Comparison of ENCODE assay signal across 26 cellular contexts in the genomic region with DNA sequence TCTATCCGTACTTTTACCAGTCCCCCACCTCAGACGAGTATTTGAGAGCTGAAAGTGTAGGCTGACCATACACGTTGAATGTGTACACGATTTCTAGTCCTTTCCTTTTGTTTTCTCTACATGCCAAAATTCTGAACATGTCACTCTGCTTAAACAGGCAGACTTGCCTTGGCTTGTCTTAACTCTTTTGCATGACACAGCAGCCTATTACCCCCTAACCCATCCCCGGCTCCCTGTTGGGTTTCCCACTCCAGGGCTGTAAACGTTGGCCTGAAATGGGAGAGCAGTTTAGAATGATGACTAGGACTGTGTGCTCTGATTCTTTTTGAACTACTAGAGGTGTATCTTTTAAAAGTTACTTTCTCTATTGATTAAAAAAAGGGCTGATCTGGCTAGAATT. TPM values are rescaled to one million over a fixed set of nuclear protein-coding genes. Genes with fewer than 3 reads are reported as not detected.
DNase-seq lines count a peak whose midpoint lies in the region; ATAC-seq and TF ChIP-seq lines count a peak whose summit lies in the region.
"Had no signal": no experiment of that assay in that cellular context is flagged by ENCODE, and none has a peak within 500 bp of the region (broad histone marks: within the 10 kb centered on the region; RNA-seq: fewer than 3 reads in every experiment).

No MANE protein-coding gene starts in this region.

- H3K36me3 Mint-ChIP-seq in MCF 10A (ENCODE audit: insufficient read depth, unreplicated experiment) = no peaks in the 10 kb centered on the region
- H3K36me3 Mint-ChIP-seq: stimulated activated effector memory CD8-positive, alpha-beta T cell treated with anti-CD3 and anti-CD28 coated beads, Interleukin-12 subunit alpha, Interleukin-12 subunit beta, amount 100 ng/mL, for 72 hours had no signal

- H3K4me3 ChIP-seq in breast epithelium (no peak overlapping the region), Panc1 (ENCODE audit: low read depth in 2 of 2, low read length in 2 of 2) (no peak overlapping the region), ovary (no peak overlapping the region), right atrium auricular region (no peak overlapping the region)
- H3K4me3 ChIP-seq: skin epidermis had no signal

- H3K36me3 ChIP-seq in breast epithelium = no peaks in the 10 kb centered on the region
- peaks cover 3% of the 10 kb centered on the region; the same call in 1 of the 2 replicates for H3K36me3 ChIP-seq in Panc1 (ENCODE audit: control insufficient read depth, insufficient read depth, low read length)
- no peaks in the 10 kb centered on the region for H3K36me3 ChIP-seq in ovary
- H3K36me3 ChIP-seq in right atrium auricular region = no peaks in the 10 kb centered on the region
- H3K36me3 ChIP-seq: BE2C, neutrophil had no signal

- TF ChIP-seq CTCF in MCF 10A (IDR thresholded peaks at IDR 0.05; ENCODE audit: unreplicated experiment) = no peak
- TF ChIP-seq CTCF in breast epithelium (IDR thresholded peaks at IDR 0.05) = no peak
- TF ChIP-seq CTCF in Panc1 (IDR thresholded peaks at IDR 0.05) = no peak
- TF ChIP-seq CTCF in foreskin keratinocyte (conservative IDR thresholded peaks at IDR 0.05) = no peak
- no peak for TF ChIP-seq CTCF in ovary (IDR thresholded peaks at IDR 0.05)
- no peak for TF ChIP-seq CTCF in right atrium auricular region (IDR thresholded peaks at IDR 0.05)

- ATAC-seq in Panc1 (no peak), foreskin keratinocyte (peak; percentile 81), GM21619 (IDR thresholded peaks at IDR 0.05; ENCODE audit: unreplicated experiment) (no peak)
- ATAC-seq: left colon; SK-N-SH treated with all-trans-retinoic acid at 6 μM for 48 hours; stimulated activated effector memory CD8-positive, alpha-beta T cell treated with anti-CD3 and anti-CD28 coated beads, Interleukin-12 subunit alpha, Interleukin-12 subunit beta, amount 100 ng/mL, for 72 hours had no signal

- WGBS in ovary, 3 donors = 73 to 92% (median 83%) methylated on average over 6 of the region's 6 CpGs

- intact Hi-C loops in MCF 10A (cut with micrococcal nuclease) (no loop called here), breast epithelium (cut with DNase I; ENCODE audit: low total_unique reads) (no loop called here), Panc1 (cut with micrococcal nuclease; ENCODE audit: unreplicated experiment) (no loop called here), ovary (cut with DNase I) (loop anchor here in 1 of 4 donors (5.0 kb wide), 1 partner anchor 78 kb away; no protein-coding TSS in a partner anchor)

- H3K27me3 ChIP-seq in breast epithelium = no peaks in the 10 kb centered on the region
- H3K27me3 ChIP-seq in Panc1 (ENCODE audit: control insufficient read depth, insufficient read depth, low read length) = no peaks in the 10 kb centered on the region
- H3K27me3 ChIP-seq in foreskin keratinocyte = no peaks in the 10 kb centered on the region
- H3K27me3 ChIP-seq in ovary = no peaks in the 10 kb centered on the region
- no peaks in the 10 kb centered on the region for H3K27me3 ChIP-seq in right atrium auricular region
- H3K27me3 ChIP-seq: BE2C, neutrophil had no signal

- H3K27ac ChIP-seq in breast epithelium (no peak overlapping the region), Panc1 (ENCODE audit: low read length) (peak overlapping the region; percentile 18; the same call in 1 of the 2 replicates), foreskin keratinocyte (peak overlapping the region; percentile 48), ovary (no peak overlapping the region), right atrium auricular region (no peak overlapping the region)
- H3K27ac ChIP-seq: neutrophil, skin epidermis had no signal

- no peak for TF ChIP-seq EP300 in ovary (IDR thresholded peaks at IDR 0.05)

- H3K4me1 Mint-ChIP-seq in MCF 10A (ENCODE audit: insufficient read depth, unreplicated experiment) = peaks cover 38% of the 10 kb centered on the region
- H3K4me1 Mint-ChIP-seq: activated CD4-positive, alpha-beta T cell treated with anti-CD3 and anti-CD28 coated beads, Interleukin-2, amount 10 ng/mL, durations not matched to agents 7 days and 5 days; stimulated activated effector memory CD8-positive, alpha-beta T cell treated with anti-CD3 and anti-CD28 coated beads, Interleukin-12 subunit alpha, Interleukin-12 subunit beta, amount 100 ng/mL, for 72 hours had no signal

- TF ChIP-seq POLR2A in breast epithelium (IDR thresholded peaks at IDR 0.05) = no peak
- TF ChIP-seq POLR2A in ovary (IDR thresholded peaks at IDR 0.05) = no peak

- BruUV-seq in MCF 10A (replicated peaks; lab: Mats Ljungman, UMichigan) (no TSS peak), Panc1 (replicated peaks; lab: Mats Ljungman, UMichigan) (no TSS peak)

- DNase-seq in MCF 10A (ENCODE audit: unreplicated experiment) = no peak
- DNase-seq in breast epithelium (ENCODE audit: low spot score in 2 of 2) = no peak
- no peak for DNase-seq in Panc1 (ENCODE audit: low read depth, low spot score)
- peak; percentile 54 to 77 for DNase-seq in foreskin keratinocyte
- no peak for DNase-seq in ovary
- no peak for DNase-seq in HuH-7 (ENCODE audit: low spot score)
- no peak for DNase-seq in right atrium auricular region (ENCODE audit: low spot score)
- DNase-seq: activated CD4-positive, alpha-beta T cell treated with anti-CD3 and anti-CD28 coated beads, Interleukin-2, amount 10 ng/mL, durations not matched to agents 7 days and 5 days; activated naive CD4-positive, alpha-beta T cell treated with anti-CD3 and anti-CD28 coated beads, Interleukin-2, amount 50 U/mL, for 16 hours; amygdala; BE2C; caudate nucleus; DMS53; GDM1; Karpas-422; left colon; NCI-H2029; NCI-H510A treated with DMSO at 0.1 percent for 48 hours; stimulated activated CD4-positive, alpha-beta T cell treated with anti-CD3 and anti-CD28 coated beads, Interleukin-1b, Interleukin-23, amount 100 ng/mL, for 48 hours had no signal

- no peak overlapping the region for H3K4me3 Mint-ChIP-seq in MCF 10A (ENCODE audit: unreplicated experiment)
- H3K4me3 Mint-ChIP-seq: activated CD4-positive, alpha-beta T cell treated with anti-CD3 and anti-CD28 coated beads, Interleukin-2, amount 10 ng/mL, durations not matched to agents 7 days and 5 days; dendritic cell treated with granulocyte-macrophage colony-stimulating factor and Interleukin-4, amounts not matched to agents 40 ng/mL and 50 ng/mL, for 4 days; memory B cell; stimulated activated effector memory CD8-positive, alpha-beta T cell treated with anti-CD3 and anti-CD28 coated beads, Interleukin-12 subunit alpha, Interleukin-12 subunit beta, amount 100 ng/mL, for 72 hours had no signal

- no peaks in the 10 kb centered on the region for H3K9me3 Mint-ChIP-seq in MCF 10A (ENCODE audit: unreplicated experiment)
- H3K9me3 Mint-ChIP-seq: activated CD4-positive, alpha-beta T cell treated with anti-CD3 and anti-CD28 coated beads, Interleukin-2, amount 10 ng/mL, durations not matched to agents 7 days and 5 days; dendritic cell treated with granulocyte-macrophage colony-stimulating factor and Interleukin-4, amounts not matched to agents 40 ng/mL and 50 ng/mL, for 4 days; stimulated activated effector memory CD8-positive, alpha-beta T cell treated with anti-CD3 and anti-CD28 coated beads, Interleukin-12 subunit alpha, Interleukin-12 subunit beta, amount 100 ng/mL, for 72 hours had no signal

- H3K27ac Mint-ChIP-seq in MCF 10A (ENCODE audit: low read depth, unreplicated experiment) = peak overlapping the region; percentile 94
- H3K27ac Mint-ChIP-seq: activated CD4-positive, alpha-beta T cell treated with anti-CD3 and anti-CD28 coated beads, Interleukin-2, amount 10 ng/mL, durations not matched to agents 7 days and 5 days; dendritic cell treated with granulocyte-macrophage colony-stimulating factor and Interleukin-4, amounts not matched to agents 40 ng/mL and 50 ng/mL, for 4 days; memory B cell; stimulated activated effector memory CD8-positive, alpha-beta T cell treated with anti-CD3 and anti-CD28 coated beads, Interleukin-12 subunit alpha, Interleukin-12 subunit beta, amount 100 ng/mL, for 72 hours had no signal

- H3K4me1 ChIP-seq in breast epithelium (no peaks in the 10 kb centered on the region), Panc1 (ENCODE audit: control insufficient read depth, insufficient read depth, low read length) (peaks cover 10% of the 10 kb centered on the region), foreskin keratinocyte (peaks cover 24% of the 10 kb centered on the region), ovary (ENCODE audit: insufficient read depth) (no peaks in the 10 kb centered on the region), right atrium auricular region (no peaks in the 10 kb centered on the region)
- H3K4me1 ChIP-seq: BE2C had no signal

- in situ Hi-C loops in Panc1 (cut with HindIII; ENCODE audit: low pct_unique_long_range_greater_than_20kb, low sequenced_read_pairs) = no loop called here

- H3K9me3 ChIP-seq in breast epithelium = no peaks in the 10 kb centered on the region
- H3K9me3 ChIP-seq in Panc1 (ENCODE audit: control insufficient read depth, insufficient read depth, low read depth, low read length) = no peaks in the 10 kb centered on the region
- no peaks in the 10 kb centered on the region for H3K9me3 ChIP-seq in ovary
- no peaks in the 10 kb centered on the region for H3K9me3 ChIP-seq in right atrium auricular region
- H3K9me3 ChIP-seq: BE2C, neutrophil had no signal

- no peaks in the 10 kb centered on the region for H3K27me3 Mint-ChIP-seq in MCF 10A (ENCODE audit: insufficient read depth, unreplicated experiment)
- H3K27me3 Mint-ChIP-seq: memory B cell had no signal

- CTCF ChIA-PET in MCF 10A (lab: Yijun Ruan, JAX) = interaction anchor here (0.8 to 1.3 kb wide), 2 partner anchors 73 to 263 kb away, joined by 4 to 8 read pairs; no protein-coding TSS in a partner anchor
- CTCF ChIA-PET in Panc1 (lab: Charles Lee) = no interaction called here

- POLR2A ChIA-PET in MCF 10A (lab: Yijun Ruan, JAX) (interaction anchor here (1.4 to 2.0 kb wide), 3 partner anchors 12 to 76 kb away, joined by 4 to 8 read pairs (median 6); no protein-coding TSS in a partner anchor), Panc1 (lab: Charles Lee) (interaction anchor here (0.6 kb wide), 1 partner anchor 110 kb away, joined by 8 read pairs; no protein-coding TSS in a partner anchor)

RNA-seq across cellular contexts. Expression of gene MTCL1, which starts 19.1 kb away (rescaled TPM):
- 11.6 and 19.8 TPM in 2 replicates for total RNA-seq in MCF 10A (2022)
- 1 to 10 TPM; 4.9 to 9.1 (median 7.2) TPM for total RNA-seq in breast epithelium
- total RNA-seq in Panc1 (2021; ENCODE audit: unreplicated experiment) = 50.1 TPM
- 25.5 TPM for polyA plus RNA-seq in Panc1 (2012; ENCODE audit: insufficient read length)
- total RNA-seq in foreskin keratinocyte = 24.4 and 28.8 TPM in 2 replicates
- polyA plus RNA-seq in foreskin keratinocyte = 6.9 and 8.4 TPM in 2 replicates
- 1 to 10 TPM; 4.5 to 9.6 (median 7.3) TPM for total RNA-seq in ovary
- polyA plus RNA-seq in ovary = 1 to 10 TPM; 2.2 to 6.5 TPM
- total RNA-seq in right atrium auricular region = 1 to 10 TPM; 5.4 to 7.2 TPM

Comparison
In these comparisons a context has a peak if more than half of its experiments do, and no peak if none do; other contexts are left out.
1. DNase-seq: peak in foreskin keratinocyte (2 of 2); none in MCF 10A (single experiment), breast epithelium (0 of 2), Panc1 (single experiment), ovary (0 of 5), HuH-7 (single experiment) and right atrium auricular region (single experiment).
2. H3K27ac ChIP-seq: peak in Panc1 (single experiment) and foreskin keratinocyte (single experiment); none in breast epithelium (0 of 2), ovary (0 of 2) and right atrium auricular region (0 of 2).